In genomic region chr2:60998628-60999545, GRCh38 we compare ENCODE assay signal across 8 cellular contexts. TPM values are rescaled to one million over a fixed set of nuclear protein-coding genes. Genes with fewer than 3 reads are reported as not detected.
DNase-seq lines count a peak whose midpoint lies in the region; ATAC-seq, FAIRE-seq and TF ChIP-seq lines count a peak whose summit lies in the region.

No MANE protein-coding gene starts in this region.

- peak; percentile 54 for ATAC-seq in HG03066 (IDR thresholded peaks at IDR 0.05; ENCODE audit: low read depth, unreplicated experiment)

- no peak for FAIRE-seq in urothelium cell line (lab: Jason Lieb, UNC)

- peak; percentile 46 for TF ChIP-seq CTCF in astrocyte of the spinal cord (IDR thresholded peaks at IDR 0.05; ENCODE audit: low read depth, low read length)

- DNase-seq in Daoy (ENCODE audit: low read depth) (peak; percentile 11), NCI-H460 (ENCODE audit: extremely low read depth, low read depth) (peak; percentile 64), astrocyte of the spinal cord (ENCODE audit: low read depth, low spot score) (peak; percentile 67), left kidney (ENCODE audit: low read depth, low spot score) (peak; percentile 66), urothelium cell line (ENCODE audit: low spot score) (peak; percentile 45), amygdala (lab: John Stamatoyannopoulos, UW) (no peak)
- no peak for DNase-seq in activated CD4-positive, alpha-beta T cell treated with anti-CD3 and anti-CD28 coated beads for 48 hours

- H3K4me3 ChIP-seq in astrocyte of the spinal cord (ENCODE audit: low read depth, low read length): no peak overlapping the region

- in situ Hi-C loops in astrocyte of the spinal cord (cut with HindIII; ENCODE audit: low sequenced_read_pairs): no loop called here

RNA-seq across cellular contexts. Expression of gene PEX13, which starts 18.6 kb away (rescaled TPM):
- 24.6 and 61.3 TPM in 2 replicates for total RNA-seq in Daoy (2014; rRNA removed; shearing (Covaris generic))
- 40.8 and 43.3 TPM in 2 replicates for total RNA-seq in NCI-H460 (2014; rRNA removed; shearing (Covaris generic))
- polyA plus RNA-seq in NCI-H460 (2014; cell fraction: nucleus; rRNA removed): 40.8 and 46.4 TPM in 2 replicates

RNA-seq across cellular contexts. Expression of gene PUS10, which starts 19.2 kb away (rescaled TPM):
- 5.9 and 8.5 TPM in 2 replicates for total RNA-seq in Daoy (2014; rRNA removed; shearing (Covaris generic))
- total RNA-seq in NCI-H460 (2014; rRNA removed; shearing (Covaris generic)): 8.2 and 10.2 TPM in 2 replicates
- 2.9 and 4.4 TPM in 2 replicates for polyA plus RNA-seq in NCI-H460 (2014; cell fraction: nucleus; rRNA removed)

Comparison
In these comparisons a context has a peak if more than half of its experiments do, and no peak if none do; other contexts are left out.
1. DNase-seq: peak in Daoy (single experiment), NCI-H460 (single experiment), astrocyte of the spinal cord (single experiment), left kidney (single experiment) and urothelium cell line (single experiment); none in activated CD4-positive, alpha-beta T cell treated with anti-CD3 and anti-CD28 coated beads for 48 hours (single experiment) and amygdala (0 of 56).